8 cellular contexts compared by ENCODE assay signal in the genomic region with DNA sequence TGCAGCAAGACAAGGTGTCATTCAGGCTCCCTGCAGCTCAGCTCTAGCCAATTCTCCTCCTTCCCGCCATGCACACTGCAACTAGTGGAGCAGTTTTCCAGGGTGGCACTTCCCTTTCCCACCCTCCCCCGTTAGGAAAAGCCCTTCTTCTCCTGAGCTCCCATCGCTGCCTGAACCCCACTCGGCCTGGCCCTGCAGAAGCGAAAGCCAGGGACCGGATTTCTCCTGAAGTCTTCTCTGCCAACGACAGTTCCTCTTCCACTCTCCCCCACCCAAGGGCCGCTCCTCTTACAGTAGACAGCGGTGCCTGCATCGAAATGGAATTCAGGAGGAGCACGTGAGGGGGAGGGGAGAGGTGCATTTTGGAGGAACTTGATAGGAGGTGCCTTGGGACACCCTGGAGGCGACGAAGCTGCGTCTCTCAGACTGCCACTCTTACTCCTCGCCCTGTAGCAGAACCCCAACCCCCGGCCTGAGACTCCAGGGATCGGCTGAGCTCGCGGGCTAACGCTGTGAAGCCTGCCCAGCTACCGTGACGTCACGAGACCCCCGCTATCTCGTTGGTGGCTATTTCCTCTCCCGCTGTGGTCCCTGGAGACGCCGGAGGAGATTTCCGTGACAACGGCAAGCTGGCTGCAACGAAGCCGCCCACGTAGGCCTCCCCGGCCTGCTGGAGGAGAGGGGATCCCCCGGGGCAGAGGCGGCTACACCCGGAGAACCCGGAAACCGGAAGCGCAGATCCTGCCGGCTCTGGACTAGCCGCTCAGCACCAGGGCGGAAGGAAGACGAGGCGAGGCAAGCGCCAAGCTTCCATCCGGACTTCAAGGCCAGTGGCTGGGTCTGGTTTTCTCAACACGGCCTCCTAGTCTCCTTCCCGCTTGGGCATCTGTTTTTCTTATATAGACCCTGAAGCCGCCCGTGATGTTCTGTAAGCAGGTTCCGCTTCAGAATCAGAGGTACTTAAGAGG.
DNase-seq lines count a peak whose midpoint lies in the region; ATAC-seq and TF ChIP-seq lines count a peak whose summit lies in the region.

No MANE protein-coding gene starts in this region.

- WGBS in esophagus muscularis mucosa = 4% methylated on average over 32 of the region's 52 CpGs

- H3K27me3 ChIP-seq in esophagus muscularis mucosa = no peaks in the 10 kb centered on the region

- peaks cover 40% of the 10 kb centered on the region for H3K4me1 Mint-ChIP-seq in activated T-cell treated with anti-CD3 and anti-CD28 coated beads, Interleukin-2, amount 50 U/mL, for 72 hours (ENCODE audit: low read depth)

- intact Hi-C loops in esophagus muscularis mucosa (cut with DNase I) = loop anchor here (2.0 kb wide), 1 partner anchor 110 kb away; a partner anchor contains a TSS

- TF ChIP-seq EP300 in esophagus muscularis mucosa (IDR thresholded peaks at IDR 0.05) = no peak

- peak; percentile 92 for DNase-seq in DMS79 (lab: John Stamatoyannopoulos, UW)
- DNase-seq in KG1 (lab: John Stamatoyannopoulos, UW) = peak; percentile 90
- peak; percentile 96 to 99 for DNase-seq in activated T-cell treated with anti-CD3 and anti-CD28 coated beads, Interleukin-2, amount 50 U/mL, for 72 hours
- peak; percentile 97 for DNase-seq in esophagus muscularis mucosa (ENCODE audit: extremely low spot score)
- DNase-seq in myocyte (ENCODE audit: low read depth) = peak; percentile 98
- DNase-seq in stimulated activated CD8-positive, alpha-beta memory T cell treated with anti-CD3 and anti-CD28 coated beads, Interleukin-7, amount 100 ng/mL, for 4 hours (ENCODE audit: low read depth in 2 of 2) = peak; percentile 97

- peak overlapping the region; percentile 87 to 96 for H3K4me3 Mint-ChIP-seq in activated T-cell treated with anti-CD3 and anti-CD28 coated beads, Interleukin-2, amount 50 U/mL, for 72 hours

- TF ChIP-seq POLR2A in esophagus muscularis mucosa (IDR thresholded peaks at IDR 0.05; ENCODE audit: low read depth) = no peak

- TF ChIP-seq CTCF in esophagus muscularis mucosa (IDR thresholded peaks at IDR 0.05) = no peak

- H3K4me3 ChIP-seq in esophagus muscularis mucosa = peak overlapping the region; percentile 50 to 75 (median 68)

- H3K4me1 ChIP-seq in esophagus muscularis mucosa = peaks cover 21 to 34% (median 26%) of the 10 kb centered on the region in 4 donors

- H3K9me3 Mint-ChIP-seq in activated T-cell treated with anti-CD3 and anti-CD28 coated beads, Interleukin-2, amount 50 U/mL, for 72 hours = no peaks in the 10 kb centered on the region

- peak overlapping the region; percentile 68 to 75 (median 71) for H3K27ac ChIP-seq in esophagus muscularis mucosa (replicated peaks in 1 of 4)

- peak overlapping the region; percentile 93 for H3K27ac Mint-ChIP-seq in activated T-cell treated with anti-CD3 and anti-CD28 coated beads, Interleukin-2, amount 50 U/mL, for 72 hours

- peaks cover 0 to 2% of the 10 kb centered on the region in 2 donors for H3K36me3 Mint-ChIP-seq in activated T-cell treated with anti-CD3 and anti-CD28 coated beads, Interleukin-2, amount 50 U/mL, for 72 hours (ENCODE audit: insufficient read depth in 2 of 2)

- H3K27me3 Mint-ChIP-seq in activated T-cell treated with anti-CD3 and anti-CD28 coated beads, Interleukin-2, amount 50 U/mL, for 72 hours (ENCODE audit: low read depth) = no peaks in the 10 kb centered on the region

- peak; percentile 93 for ATAC-seq in GM21737 (IDR thresholded peaks at IDR 0.05; ENCODE audit: unreplicated experiment)
- peak; percentile 94 to 95 for ATAC-seq in activated T-cell treated with anti-CD3 and anti-CD28 coated beads, Interleukin-2, amount 50 U/mL, for 72 hours (replicated peaks in 1 of 2)

- no peaks in the 10 kb centered on the region for H3K9me3 ChIP-seq in esophagus muscularis mucosa

- no peaks in the 10 kb centered on the region for H3K36me3 ChIP-seq in esophagus muscularis mucosa

TF ChIP-seq in PFSK-1, 5 proteins besides CTCF, POLR2A, EP300 and RAD21:
- TF ChIP-seq, protein P1, sequence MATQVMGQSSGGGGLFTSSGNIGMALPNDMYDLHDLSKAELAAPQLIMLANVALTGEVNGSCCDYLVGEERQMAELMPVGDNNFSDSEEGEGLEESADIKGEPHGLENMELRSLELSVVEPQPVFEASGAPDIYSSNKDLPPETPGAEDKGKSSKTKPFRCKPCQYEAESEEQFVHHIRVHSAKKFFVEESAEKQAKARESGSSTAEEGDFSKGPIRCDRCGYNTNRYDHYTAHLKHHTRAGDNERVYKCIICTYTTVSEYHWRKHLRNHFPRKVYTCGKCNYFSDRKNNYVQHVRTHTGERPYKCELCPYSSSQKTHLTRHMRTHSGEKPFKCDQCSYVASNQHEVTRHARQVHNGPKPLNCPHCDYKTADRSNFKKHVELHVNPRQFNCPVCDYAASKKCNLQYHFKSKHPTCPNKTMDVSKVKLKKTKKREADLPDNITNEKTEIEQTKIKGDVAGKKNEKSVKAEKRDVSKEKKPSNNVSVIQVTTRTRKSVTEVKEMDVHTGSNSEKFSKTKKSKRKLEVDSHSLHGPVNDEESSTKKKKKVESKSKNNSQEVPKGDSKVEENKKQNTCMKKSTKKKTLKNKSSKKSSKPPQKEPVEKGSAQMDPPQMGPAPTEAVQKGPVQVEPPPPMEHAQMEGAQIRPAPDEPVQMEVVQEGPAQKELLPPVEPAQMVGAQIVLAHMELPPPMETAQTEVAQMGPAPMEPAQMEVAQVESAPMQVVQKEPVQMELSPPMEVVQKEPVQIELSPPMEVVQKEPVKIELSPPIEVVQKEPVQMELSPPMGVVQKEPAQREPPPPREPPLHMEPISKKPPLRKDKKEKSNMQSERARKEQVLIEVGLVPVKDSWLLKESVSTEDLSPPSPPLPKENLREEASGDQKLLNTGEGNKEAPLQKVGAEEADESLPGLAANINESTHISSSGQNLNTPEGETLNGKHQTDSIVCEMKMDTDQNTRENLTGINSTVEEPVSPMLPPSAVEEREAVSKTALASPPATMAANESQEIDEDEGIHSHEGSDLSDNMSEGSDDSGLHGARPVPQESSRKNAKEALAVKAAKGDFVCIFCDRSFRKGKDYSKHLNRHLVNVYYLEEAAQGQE (IDR thresholded peaks at IDR 0.05; ENCODE audit: insufficient read depth in 1 of 2, low read depth in 2 of 2, low read length in 2 of 2) = peak in 1 of 2 experiments; percentile 48; a peak in 1 of 4 replicates
- TF ChIP-seq TAF1 (IDR thresholded peaks at IDR 0.05; ENCODE audit: borderline replicate concordance, insufficient read depth, low read length) (peak; percentile 54; the same call in 1 of the 2 replicates), SIN3A (IDR thresholded peaks at IDR 0.05; ENCODE audit: borderline replicate concordance, insufficient read depth, low read length) (no peak), POLR2AphosphoS5 (IDR thresholded peaks at IDR 0.05; ENCODE audit: low read depth, low read length) (peak; percentile 55; the same call in 1 of the 2 replicates), FOXP2 (optimal IDR thresholded peaks at IDR 0.05; ENCODE audit: borderline replicate concordance, extremely low read depth, extremely low read length, insufficient read depth) (peak; percentile 79)

Comparison
In these comparisons a context has a peak if more than half of its experiments do, and no peak if none do; other contexts are left out.
1. Peak in every context shown above with its lines: DNase-seq, ATAC-seq, H3K4me3 ChIP-seq and H3K27ac ChIP-seq.